22 cellular contexts compared by ENCODE assay signal in the genomic region with DNA sequence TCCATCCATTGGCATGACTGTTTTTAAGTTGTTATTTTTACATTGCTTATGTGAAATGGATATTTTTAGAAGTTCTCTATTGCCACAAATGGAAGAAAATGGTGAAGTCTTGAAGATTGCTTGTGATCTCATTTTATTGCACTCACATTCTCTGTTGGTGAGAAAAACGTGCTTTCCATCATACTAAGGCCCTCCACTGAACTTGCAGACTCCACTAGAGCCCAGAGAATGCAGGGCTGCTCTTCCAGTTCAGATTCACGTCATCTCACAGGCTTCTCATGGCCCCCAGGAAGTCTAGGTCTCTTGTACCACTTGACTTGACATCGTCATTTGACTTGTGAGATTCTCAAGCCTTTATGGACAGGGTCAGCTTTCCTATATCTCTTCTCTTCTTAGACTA.
"Had no signal": no experiment of that assay in that cellular context is flagged by ENCODE, and none has a peak within 500 bp of the region (broad histone marks: within the 10 kb centered on the region; RNA-seq: fewer than 3 reads in every experiment).

No MANE protein-coding gene starts in this region.

- H3K4me3 Mint-ChIP-seq: immature natural killer cell; memory B cell; naive B cell; nephron; stimulated activated naive B cell treated with anti-CD40 and anti-IgM and Interleukin-4, amounts not matched to agents 10 μg/mL and 1 μg/mL and 100 μg/mL, for 72 hours; stimulated activated naive CD8-positive, alpha-beta T cell treated with anti-CD3 and anti-CD28 coated beads, Interleukin-15, amount 100 ng/mL, for 72 hours had no signal

- DNase-seq: effector memory CD4-positive, alpha-beta T cell; foreskin fibroblast; immature natural killer cell; kidney; left cardiac atrium; left ventricle myocardium inferior; lower lobe of right lung; naive B cell; retina; stimulated activated CD4-positive, alpha-beta T cell treated with anti-CD3 and anti-CD28 coated beads, Interleukin-2, amount 100 ng/mL, for 24 hours; stimulated activated CD4-positive, alpha-beta T cell treated with anti-CD3 and anti-CD28 coated beads, Interleukin-4, amount 100 ng/mL, for 4 hours; stimulated activated naive B cell treated with anti-CD40 and anti-IgM and Interleukin-4, amounts not matched to agents 10 μg/mL and 1 μg/mL and 100 μg/mL, for 72 hours; stimulated activated naive CD8-positive, alpha-beta T cell treated with anti-CD3 and anti-CD28 coated beads, Interleukin-15, amount 100 ng/mL, for 72 hours; upper lobe of left lung; uterus had no signal

- H3K36me3 ChIP-seq: left ventricle myocardium inferior, lower lobe of right lung, prostate gland, upper lobe of left lung, uterus had no signal

- H3K4me3 ChIP-seq: left ventricle myocardium inferior, lower lobe of right lung, prostate gland, skin epidermis, upper lobe of left lung, uterus had no signal

- H3K79me2 ChIP-seq: parathyroid adenoma had no signal

- H3K27me3 ChIP-seq: upper lobe of left lung, uterus had no signal

- H3K36me3 Mint-ChIP-seq: immature natural killer cell; memory B cell; naive B cell; stimulated activated naive B cell treated with anti-CD40 and anti-IgM and Interleukin-4, amounts not matched to agents 10 μg/mL and 1 μg/mL and 100 μg/mL, for 72 hours had no signal

- H3K4me1 Mint-ChIP-seq: immature natural killer cell; memory B cell; naive B cell; stimulated activated naive B cell treated with anti-CD40 and anti-IgM and Interleukin-4, amounts not matched to agents 10 μg/mL and 1 μg/mL and 100 μg/mL, for 72 hours; stimulated activated naive CD8-positive, alpha-beta T cell treated with anti-CD3 and anti-CD28 coated beads, Interleukin-15, amount 100 ng/mL, for 72 hours had no signal

- H3K27ac ChIP-seq: left ventricle myocardium inferior, lower lobe of right lung, parathyroid adenoma, prostate gland, upper lobe of left lung had no signal

- H2AFZ ChIP-seq: parathyroid adenoma had no signal

- H3K4me1 ChIP-seq: parathyroid adenoma, prostate gland, uterus had no signal

- H3K27ac Mint-ChIP-seq: immature natural killer cell; memory B cell; naive B cell; nephron; stimulated activated naive B cell treated with anti-CD40 and anti-IgM and Interleukin-4, amounts not matched to agents 10 μg/mL and 1 μg/mL and 100 μg/mL, for 72 hours had no signal

- H3K9ac ChIP-seq: parathyroid adenoma had no signal

- ATAC-seq: esophagus mucosa; left cardiac atrium; lower lobe of right lung; sciatic nerve; stimulated activated naive B cell treated with anti-CD40 and anti-IgM and Interleukin-4, amounts not matched to agents 10 μg/mL and 1 μg/mL and 100 μg/mL, for 72 hours; stimulated activated naive CD8-positive, alpha-beta T cell treated with anti-CD3 and anti-CD28 coated beads, Interleukin-15, amount 100 ng/mL, for 72 hours had no signal

- H3K9me3 Mint-ChIP-seq: memory B cell had no signal

- H3K9me3 ChIP-seq: lower lobe of right lung, prostate gland, uterus had no signal
